In the genomic region with DNA sequence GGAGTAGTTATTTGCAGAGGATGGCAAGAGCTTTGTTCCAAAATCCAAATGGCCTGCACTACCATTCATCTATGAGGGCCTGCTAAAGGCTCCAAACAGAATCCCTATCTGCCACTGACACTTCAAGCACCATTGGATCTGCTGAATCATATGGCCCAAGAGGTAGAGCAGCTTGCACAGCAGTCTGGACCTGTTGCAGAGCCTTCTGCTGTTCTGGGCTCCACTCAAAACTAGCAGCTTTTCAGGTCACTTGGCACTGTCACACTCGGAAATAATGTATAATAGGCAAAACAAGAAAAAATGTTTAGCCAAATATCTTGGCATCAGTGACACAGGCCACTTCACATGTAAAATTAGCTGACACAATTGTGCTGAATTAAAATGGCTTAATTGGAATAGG, we compare ENCODE assay signal across 22 cellular contexts.
"Had no signal": no experiment of that assay in that cellular context is flagged by ENCODE, and none has a peak within 500 bp of the region (broad histone marks: within the 10 kb centered on the region; RNA-seq: fewer than 3 reads in every experiment).

No MANE protein-coding gene starts in this region.

- H3K4me3 ChIP-seq: SJSA1, SK-N-MC had no signal

- FAIRE-seq: HepG2, RCC 7860 had no signal

- H3K27ac ChIP-seq: SJSA1, SK-N-MC had no signal

- DNase-seq: IMR-90, Kasumi-1, KG1, MM.1S, NCI-H1092 treated with DMSO at 0.1 percent for 48 hours, NCI-H1417, NCI-H1436 treated with DMSO at 0.1 percent for 48 hours, NCI-H1694, NCI-H187 treated with DMSO at 0.1 percent for 48 hours, NCI-H2029 treated with DMSO at 0.1 percent for 48 hours, NCI-H2171 treated with DMSO at 0.1 percent for 48 hours, NCI-H345, NCI-H510A, NCI-H526, NCI-H82, Right ventricle myocardium superior, RPMI8226, SIG-M5 had no signal

- H3K36me3 ChIP-seq: SJSA1 had no signal

- H3K4me1 ChIP-seq: SJSA1 had no signal

- ATAC-seq: HepG2 had no signal
